Comparison of ENCODE assay signal across 8 cellular contexts in genomic region chr7:133081605-133082389, GRCh38. TPM values are rescaled to one million over a fixed set of nuclear protein-coding genes. Genes with fewer than 3 reads are reported as not detected.
A peak's percentile ranks its signal among the peaks of the same experiment; 100 is the strongest.
DNase-seq lines count a peak whose midpoint lies in the region; ATAC-seq and TF ChIP-seq lines count a peak whose summit lies in the region.

Gene CHCHD3 (minus strand): TSS chr7:133082090. CDS start chr7:133081937, 153 bp downstream.

- ATAC-seq in GM19328 (IDR thresholded peaks at IDR 0.05; ENCODE audit: unreplicated experiment) (peak; percentile 100), HG03520 (IDR thresholded peaks at IDR 0.05; ENCODE audit: unreplicated experiment) (peak; percentile 99)

- H3K27me3 Mint-ChIP-seq in activated CD4-positive, alpha-beta T cell treated with anti-CD3 and anti-CD28 coated beads, Interleukin-2, amount 10 ng/mL, durations not matched to agents 7 days and 5 days = no peaks in the 10 kb centered on the region

- H3K36me3 Mint-ChIP-seq in activated CD4-positive, alpha-beta T cell treated with anti-CD3 and anti-CD28 coated beads, Interleukin-2, amount 10 ng/mL, durations not matched to agents 7 days and 5 days (ENCODE audit: low read depth) = peaks cover 2% of the 10 kb centered on the region

- no peaks in the 10 kb centered on the region for H3K27me3 ChIP-seq in BLaER1
- no peaks in the 10 kb centered on the region for H3K27me3 ChIP-seq in layer of hippocampus (ENCODE audit: control insufficient read depth, insufficient read depth, low read length)

- peak within 1 kb of the TSS; percentile 91 for H3K4me2 ChIP-seq in BLaER1

- peaks cover 29% of the 10 kb centered on the region; the same call in 1 of the 2 replicates for H3K36me3 ChIP-seq in BLaER1

- peaks cover 21% of the 10 kb centered on the region for H3K4me1 Mint-ChIP-seq in activated CD4-positive, alpha-beta T cell treated with anti-CD3 and anti-CD28 coated beads, Interleukin-2, amount 10 ng/mL, durations not matched to agents 7 days and 5 days

- H3K4me3 Mint-ChIP-seq in activated CD4-positive, alpha-beta T cell treated with anti-CD3 and anti-CD28 coated beads, Interleukin-2, amount 10 ng/mL, durations not matched to agents 7 days and 5 days = peak within 1 kb of the TSS; percentile 87

- H3K27ac Mint-ChIP-seq in activated CD4-positive, alpha-beta T cell treated with anti-CD3 and anti-CD28 coated beads, Interleukin-2, amount 10 ng/mL, durations not matched to agents 7 days and 5 days = peak within 1 kb of the TSS; percentile 90

- peaks cover 47% of the 10 kb centered on the region for H4K20me1 ChIP-seq in BLaER1

- peak within 1 kb of the TSS; percentile 85 for H3K27ac ChIP-seq in BLaER1
- peak within 1 kb of the TSS; percentile 63 to 86 for H3K27ac ChIP-seq in coronary artery
- peak within 1 kb of the TSS; percentile 80 for H3K27ac ChIP-seq in layer of hippocampus (ENCODE audit: low read depth, low read length)

- peaks cover 19% of the 10 kb centered on the region for H3K4me1 ChIP-seq in BLaER1

- CTCF ChIA-PET in activated CD4-positive, alpha-beta T cell treated with anti-CD3 and anti-CD28 coated beads, Interleukin-2, amount 10 ng/mL, durations not matched to agents 7 days and 5 days (lab: Charles Lee) = interaction anchor here (0.5 to 1.1 kb wide), 2 partner anchors 171 to 422 kb away, joined by 3 read pairs; partner anchors contain the start of gene EXOC4

- POLR2A ChIA-PET in activated CD4-positive, alpha-beta T cell treated with anti-CD3 and anti-CD28 coated beads, Interleukin-2, amount 10 ng/mL, durations not matched to agents 7 days and 5 days (lab: Charles Lee) = no interaction called here

- no peaks in the 10 kb centered on the region for H3K9me3 ChIP-seq in BLaER1

- H3K4me3 ChIP-seq in BLaER1 (peak within 1 kb of the TSS; percentile 83), coronary artery (peak within 1 kb of the TSS; percentile 94)

- DNase-seq in NCI-H69 (lab: John Stamatoyannopoulos, UW) (peak; percentile 100), coronary artery (ENCODE audit: low spot score) (peak; percentile 99)
- peak; percentile 99 for DNase-seq in activated CD4-positive, alpha-beta T cell treated with anti-CD3 and anti-CD28 coated beads, Interleukin-2, amount 10 ng/mL, durations not matched to agents 7 days and 5 days
- DNase-seq in stimulated activated CD4-positive, alpha-beta T cell treated with anti-CD3 and anti-CD28 coated beads, Interleukin-1b, Interleukin-23, amount 100 ng/mL, for 4 hours (ENCODE audit: low read depth in 2 of 2) = peak; percentile 87 to 92

- no peaks in the 10 kb centered on the region for H3K9me3 Mint-ChIP-seq in activated CD4-positive, alpha-beta T cell treated with anti-CD3 and anti-CD28 coated beads, Interleukin-2, amount 10 ng/mL, durations not matched to agents 7 days and 5 days

- H3K9ac ChIP-seq in BLaER1 = peak within 1 kb of the TSS; percentile 89

- no peak for TF ChIP-seq CTCF in coronary artery (IDR thresholded peaks at IDR 0.05)

RNA-seq across cellular contexts. Expression of gene CHCHD3, which starts in this region (rescaled TPM):
- 10 to 100 TPM; 47.4 to 49.2 TPM for total RNA-seq in activated CD4-positive, alpha-beta T cell treated with anti-CD3 and anti-CD28 coated beads, Interleukin-2, amount 10 ng/mL, durations not matched to agents 7 days and 5 days

Comparison
In these comparisons a context has a peak if more than half of its experiments do, and no peak if none do; other contexts are left out.
1. Peak in every context shown above with its lines: DNase-seq, ATAC-seq, H3K4me3 ChIP-seq and H3K27ac ChIP-seq.